8 cellular contexts compared by ENCODE assay signal in the genomic region with DNA sequence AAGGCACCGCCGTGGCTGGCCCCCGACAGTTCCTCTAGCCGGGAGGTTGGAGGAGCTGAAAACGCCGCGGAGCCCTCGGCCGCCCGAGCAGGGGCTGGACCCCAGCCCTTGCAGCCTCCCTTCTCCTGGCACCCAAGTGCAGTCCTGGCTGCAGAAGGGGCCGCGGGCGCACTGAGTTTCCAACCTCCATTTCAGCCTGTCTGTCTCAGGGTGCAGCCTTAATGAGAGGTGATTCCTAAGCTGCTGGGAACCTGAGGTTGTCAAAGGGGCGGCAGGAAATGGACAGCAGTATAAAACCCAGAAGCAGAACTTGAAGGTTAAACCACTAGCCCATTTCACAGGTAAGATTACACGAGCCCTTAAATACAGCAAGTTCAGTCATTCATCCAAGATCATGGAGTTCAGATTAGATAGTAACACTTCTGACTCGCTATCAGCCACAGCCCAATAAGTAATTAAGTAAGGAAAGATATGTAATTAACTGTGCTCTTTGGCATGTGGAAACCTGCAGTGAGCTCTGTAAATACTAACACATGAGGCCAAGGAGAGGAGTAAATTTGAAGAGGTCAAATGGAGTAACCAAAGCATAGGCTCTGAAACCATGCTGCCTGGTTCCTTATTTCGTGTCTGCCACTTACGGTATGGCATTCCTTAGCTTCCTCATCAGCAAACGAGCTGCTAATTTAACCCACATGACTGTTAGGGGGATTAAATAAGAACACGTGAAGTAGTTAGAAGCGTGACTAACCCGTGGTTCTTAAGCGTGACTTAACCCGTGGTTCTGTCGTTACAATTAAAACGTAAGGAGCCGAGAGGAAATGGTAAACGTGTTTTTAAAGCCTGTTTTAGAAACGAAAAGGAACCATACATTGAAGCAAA. TPM values are rescaled to one million over a fixed set of nuclear protein-coding genes. Genes with fewer than 3 reads are reported as not detected.
A peak's percentile ranks its signal among the peaks of the same experiment; 100 is the strongest.
DNase-seq lines count a peak whose midpoint lies in the region; ATAC-seq and TF ChIP-seq lines count a peak whose summit lies in the region.

No MANE protein-coding gene starts in this region.

- H3K27ac Mint-ChIP-seq in T-cell = peak overlapping the region; percentile 99

- H3K27me3 Mint-ChIP-seq in T-cell = no peaks in the 10 kb centered on the region

- DNase-seq in BE2C = no peak
- DNase-seq in HuH-7 (ENCODE audit: low spot score) = peak; percentile 11
- DNase-seq in T-cell = peak in 26 of 34 experiments; percentile 3 to 47 (median 20)
- peak; percentile 6 for DNase-seq in cerebellum (ENCODE audit: low spot score)
- peak; percentile 14 to 31 for DNase-seq in left colon
- DNase-seq in stimulated activated naive CD4-positive, alpha-beta T cell treated with Interleukin-2 at 50 U/mL for 16 hours (lab: John Stamatoyannopoulos, UW) = peak; percentile 5
- no peak for DNase-seq in NCI-H1436 (lab: John Stamatoyannopoulos, UW)

- POLR2A ChIA-PET in T-cell (lab: Charles Lee) = interaction anchor here (0.6 to 2.0 kb wide), 10 partner anchors 10 to 681 kb away, joined by 3 to 7 read pairs (median 4); a partner anchor contains a TSS

- peak overlapping the region; percentile 83 for H3K4me3 ChIP-seq in BE2C (ENCODE audit: low read depth, low read length)

- H3K9me3 Mint-ChIP-seq in T-cell = no peaks in the 10 kb centered on the region

- peaks cover 5% of the 10 kb centered on the region for H3K36me3 Mint-ChIP-seq in T-cell

- peak overlapping the region; percentile 86 to 95 (median 93) for H3K4me3 Mint-ChIP-seq in T-cell

- H3K4me1 ChIP-seq in BE2C = no peaks in the 10 kb centered on the region

- no peaks in the 10 kb centered on the region for H3K36me3 ChIP-seq in BE2C

- H3K4me1 Mint-ChIP-seq in T-cell = peaks cover 61 to 66% (median 65%) of the 10 kb centered on the region in 3 donors

- intact Hi-C loops in left colon (cut with DNase I, micrococcal nuclease) = no loop called here

- TF ChIP-seq CTCF in BE2C (IDR thresholded peaks at IDR 0.05; ENCODE audit: low read depth, low read length) = no peak

- CTCF ChIA-PET in T-cell (lab: Charles Lee) = interaction anchor here (0.6 to 2.2 kb wide), 7 partner anchors 10 to 1407 kb away, joined by 3 to 9 read pairs (median 3); a partner anchor contains a TSS

- ATAC-seq in GM18870 (IDR thresholded peaks at IDR 0.05; ENCODE audit: unreplicated experiment) (peak; percentile 0), T-cell (replicated peaks in 1 of 4) (peak; percentile 5 to 9 (median 7)), left colon (peak; percentile 25)

- no peaks in the 10 kb centered on the region for H3K27me3 ChIP-seq in BE2C

- H3K9me3 ChIP-seq in BE2C = no peaks in the 10 kb centered on the region

RNA-seq across cellular contexts. Expression of a gene that starts 0.7 kb away (rescaled TPM):
- 1.7 TPM for polyA plus RNA-seq in BE2C (2012; ENCODE audit: insufficient read depth, insufficient read length, low read depth)
- total RNA-seq in T-cell (10 to 100 TPM; 20.0 to 22.2 (median 21.1) TPM), cerebellum (17.0 TPM), left colon (10 to 100 TPM in 1 of 2 donors, 1 to 10 TPM in 1; 9.3 to 10.6 TPM)

RNA-seq across cellular contexts. Expression of a gene that starts 0.9 kb away (rescaled TPM):
- polyA plus RNA-seq in BE2C (2012; ENCODE audit: insufficient read depth, insufficient read length, low read depth) = 2.6 TPM
- total RNA-seq in T-cell = 1 to 10 TPM; 3.4 to 5.9 (median 5.0) TPM
- total RNA-seq in cerebellum = 19.7 TPM
- 10 to 100 TPM in 1 of 2 donors, 1 to 10 TPM in 1; 6.8 to 13.5 TPM for total RNA-seq in left colon

RNA-seq across cellular contexts. Expression of a gene that starts 51.0 kb away (rescaled TPM):
- polyA plus RNA-seq in BE2C (2012; ENCODE audit: insufficient read depth, insufficient read length, low read depth) = 0.90 TPM
- total RNA-seq in T-cell (100 to 1,000 TPM in 3 of 5 donors, 10 to 100 TPM in 2; 94.0 to 119 (median 113) TPM), cerebellum (11.1 TPM), left colon (10 to 100 TPM; 29.7 to 30.7 TPM)

Comparison
In these comparisons a context has a peak if more than half of its experiments do, and no peak if none do; other contexts are left out.
1. DNase-seq: peak in HuH-7 (single experiment), T-cell (26 of 34), cerebellum (single experiment), left colon (2 of 2) and stimulated activated naive CD4-positive, alpha-beta T cell treated with Interleukin-2 at 50 U/mL for 16 hours (single experiment); none in BE2C (single experiment) and NCI-H1436 (single experiment).
2. Peak in every context shown above with its lines, with median percentiles within 50 percentile points of each other: ATAC-seq.